5 cellular contexts compared by ENCODE assay signal in genomic region chr20:51738261-51738660, GRCh38. TPM values are rescaled to one million over a fixed set of nuclear protein-coding genes. Genes with fewer than 3 reads are reported as not detected.
DNase-seq lines count a peak whose midpoint lies in the region; ATAC-seq, FAIRE-seq and TF ChIP-seq lines count a peak whose summit lies in the region.
"Not testable (repeated sequence)": the region's sequence is repeated elsewhere in the genome, so short reads cannot be mapped to it uniquely, and the experiment has no call there.

No MANE protein-coding gene starts in this region.

- POLR2A ChIA-PET in Caco-2 (lab: Charles Lee): interaction anchor here (0.6 kb wide), 1 partner anchor 740 kb away, joined by 4 read pairs; no protein-coding TSS in a partner anchor
- POLR2A ChIA-PET in MCF 10A (lab: Yijun Ruan, JAX); HepG2 (lab: Yijun Ruan, JAX): not testable (repeated sequence)

- H3K4me3 Mint-ChIP-seq in Caco-2 (ENCODE audit: unreplicated experiment); H9; MCF 10A (ENCODE audit: unreplicated experiment): not testable (repeated sequence)

- not testable (repeated sequence) for H3K36me3 ChIP-seq in Caco-2 (ENCODE audit: control insufficient read depth, insufficient read depth, low read length); HepG2 (replicated peaks in 1 of 2; ENCODE audit: control insufficient read depth in 1 of 2, insufficient read depth in 2 of 2, low read length in 2 of 2)

- BruUV-seq in Caco-2 (replicated peaks; lab: Mats Ljungman, UMichigan); MCF 10A (replicated peaks; lab: Mats Ljungman, UMichigan); HepG2 (replicated peaks; lab: Mats Ljungman, UMichigan): not testable (repeated sequence)

- in situ Hi-C loops in HepG2 (cut with HindIII; ENCODE audit: extremely low pct_ligation_motif_present, low pct_unique_long_range_greater_than_20kb): not testable (repeated sequence)

- H3K9ac ChIP-seq in H9 (ENCODE audit: extremely low read depth, insufficient read length, low read length); HepG2 (ENCODE audit: insufficient read depth, low read depth, low read length): not testable (repeated sequence)

- H3K4ac ChIP-seq in H9 (ENCODE audit: low read depth, low read length): not testable (repeated sequence)

- not testable (repeated sequence) for H3K56ac ChIP-seq in H9 (ENCODE audit: insufficient read length, low read depth, low read length)

- H3K27ac ChIP-seq in H9 (ENCODE audit: insufficient read length, low read depth, low read length); HepG2 (ENCODE audit: extremely low read length, insufficient read depth, low read length): not testable (repeated sequence)

- H3K23me2 ChIP-seq in H9 (ENCODE audit: insufficient read length, low read depth, low read length, poor library complexity, severe bottlenecking): not testable (repeated sequence)

- peak; percentile 43 for ATAC-seq in esophagus mucosa
- not testable (repeated sequence) for ATAC-seq in HepG2

- H2BK20ac ChIP-seq in H9 (ENCODE audit: low read depth, low read length, poor library complexity, severe bottlenecking): not testable (repeated sequence)

- H2AFZ ChIP-seq in H9 (ENCODE audit: low read length); HepG2 (ENCODE audit: low read length): not testable (repeated sequence)

- H4K20me1 ChIP-seq in H9 (ENCODE audit: control insufficient read depth, insufficient read depth, insufficient read length); HepG2 (ENCODE audit: insufficient read depth, low read length): not testable (repeated sequence)

- DNase-seq in Caco-2; H9; HepG2 (ENCODE audit: low spot score): not testable (repeated sequence)
- peak; percentile 21 for DNase-seq in MCF 10A (ENCODE audit: unreplicated experiment)

- not testable (repeated sequence) for H3K79me2 ChIP-seq in H9 (ENCODE audit: insufficient read depth, low read length)
- peaks cover 15% of the 10 kb centered on the region for H3K79me2 ChIP-seq in HepG2 (ENCODE audit: insufficient read depth, low read length)

- not testable (repeated sequence) for TF ChIP-seq EP300 in HepG2 (IDR thresholded peaks at IDR 0.05; ENCODE audit: low read depth in 2 of 2, low read length in 2 of 2); HepG2 (CRISPR knock-in tag; IDR thresholded peaks at IDR 0.05; ENCODE audit: borderline replicate concordance)

- not testable (repeated sequence) for H3T11ph ChIP-seq in H9 (ENCODE audit: low read length)

- H4K5ac ChIP-seq in H9 (ENCODE audit: insufficient read length, low read depth, low read length): not testable (repeated sequence)

- H3K23ac ChIP-seq in H9 (ENCODE audit: insufficient read length, low read depth, low read length): not testable (repeated sequence)

- FAIRE-seq in HepG2 (lab: Jason Lieb, UNC): not testable (repeated sequence)

- H3K4me1 ChIP-seq in Caco-2 (peaks cover 34% of the 10 kb centered on the region), HepG2 (ENCODE audit: insufficient read depth, low read length) (peaks cover 83% of the 10 kb centered on the region)
- H3K4me1 ChIP-seq in H9 (ENCODE audit: insufficient read depth, low read length): not testable (repeated sequence)

- H3K79me1 ChIP-seq in H9 (ENCODE audit: insufficient read depth, low read depth, low read length, poor library complexity, severe bottlenecking): not testable (repeated sequence)

- not testable (repeated sequence) for H2AK5ac ChIP-seq in H9 (ENCODE audit: insufficient read length, low read length)

- H3K18ac ChIP-seq in H9 (ENCODE audit: insufficient read length, low read depth, low read length): not testable (repeated sequence)

- H3K27ac Mint-ChIP-seq in Caco-2 (ENCODE audit: unreplicated experiment) (peak overlapping the region; percentile 13), H9 (peak overlapping the region in 2 of 3 experiments; percentile 52 to 82; a peak in 1 of 7 replicates)
- not testable (repeated sequence) for H3K27ac Mint-ChIP-seq in MCF 10A (ENCODE audit: low read depth, unreplicated experiment)

- not testable (repeated sequence) for TF ChIP-seq RAD21 in HepG2 (CRISPR knock-in tag; IDR thresholded peaks at IDR 0.05)

- H2BK15ac ChIP-seq in H9 (ENCODE audit: low read depth, low read length): not testable (repeated sequence)

- not testable (repeated sequence) for H3K27me3 Mint-ChIP-seq in Caco-2 (ENCODE audit: insufficient read depth, unreplicated experiment); H9 (ENCODE audit: low read depth); MCF 10A (ENCODE audit: insufficient read depth, unreplicated experiment)

- not testable (repeated sequence) for H4K91ac ChIP-seq in H9 (ENCODE audit: insufficient read length, low read depth, low read length)

- not testable (repeated sequence) for H3K9me3 Mint-ChIP-seq in Caco-2 (ENCODE audit: unreplicated experiment); H9; MCF 10A (ENCODE audit: unreplicated experiment)

- WGBS in H9 (ENCODE audit: extremely low coverage, insufficient read length, low lambda C conversion rate): no CpG with 5 or more reads among the region's 15 CpGs
- WGBS in HepG2 (ENCODE audit: low lambda C conversion rate): 92% methylated on average over 15 of the region's 15 CpGs

- not testable (repeated sequence) for H2BK12ac ChIP-seq in H9 (ENCODE audit: insufficient read length, low read depth, low read length)

- H3K14ac ChIP-seq in H9 (ENCODE audit: insufficient read depth, low read length): not testable (repeated sequence)

- not testable (repeated sequence) for H3K27me3 ChIP-seq in Caco-2 (replicated peaks; ENCODE audit: control insufficient read depth, insufficient read depth, low read length); H9 (ENCODE audit: insufficient read depth, low read length); HepG2 (ENCODE audit: control insufficient read depth in 1 of 2, insufficient read depth in 2 of 2, low read length in 2 of 2)

- intact Hi-C loops in Caco-2 (cut with micrococcal nuclease; ENCODE audit: unreplicated experiment); MCF 10A (cut with micrococcal nuclease); HepG2 (cut with micrococcal nuclease; ENCODE audit: unreplicated experiment): not testable (repeated sequence)

- H4K8ac ChIP-seq in H9 (replicated peaks; ENCODE audit: insufficient read length, low read depth, low read length): not testable (repeated sequence)

- H2BK5ac ChIP-seq in H9 (ENCODE audit: insufficient read length, low read length): not testable (repeated sequence)

- TF ChIP-seq CTCF in Caco-2 (IDR thresholded peaks at IDR 0.05; ENCODE audit: insufficient read depth in 1 of 2, low read depth in 1 of 2, low read length in 1 of 2, severe bottlenecking in 1 of 2, unreplicated experiment in 1 of 2); H9 (conservative IDR thresholded peaks at IDR 0.05); MCF 10A (IDR thresholded peaks at IDR 0.05; ENCODE audit: unreplicated experiment); HepG2 (CRISPR knock-in tag; IDR thresholded peaks at IDR 0.05): not testable (repeated sequence)

- CTCF ChIA-PET in Caco-2 (lab: Charles Lee); HepG2 (lab: Yijun Ruan, JAX; ENCODE audit: low intra/inter-chr PET ratio, low total read pairs): not testable (repeated sequence)
- CTCF ChIA-PET in MCF 10A (lab: Yijun Ruan, JAX): interaction anchor here (0.6 kb wide), 1 partner anchor 30 kb away, joined by 6 read pairs; no protein-coding TSS in a partner anchor

- H3K4me2 ChIP-seq in H9 (ENCODE audit: insufficient read depth, insufficient read length, low read length); HepG2 (ENCODE audit: low read depth, low read length): not testable (repeated sequence)

- not testable (repeated sequence) for H2BK120ac ChIP-seq in H9 (ENCODE audit: low read depth, low read length, poor library complexity, severe bottlenecking)

- TF ChIP-seq POLR2A in HepG2 (IDR thresholded peaks at IDR 0.05; ENCODE audit: insufficient read depth in 1 of 2, low read depth in 2 of 2, low read length in 2 of 2): not testable (repeated sequence)

- H3K4me1 Mint-ChIP-seq in Caco-2 (ENCODE audit: low read depth, unreplicated experiment) (peaks cover 63% of the 10 kb centered on the region), H9 (peaks cover 10 to 13% of the 10 kb centered on the region in 2 experiments; a peak in 3 of 4 replicates), MCF 10A (ENCODE audit: insufficient read depth, unreplicated experiment) (peaks cover 12% of the 10 kb centered on the region)

- H3K4me3 ChIP-seq in Caco-2 (ENCODE audit: low read depth, low read length); HepG2 (replicated peaks in 1 of 3; ENCODE audit: insufficient read depth in 1 of 3, low read depth in 2 of 3, low read length in 3 of 3): not testable (repeated sequence)

- H3K36me3 Mint-ChIP-seq in Caco-2 (ENCODE audit: insufficient read depth, unreplicated experiment); H9 (ENCODE audit: insufficient read depth in 1 of 3, low read depth in 3 of 3); MCF 10A (ENCODE audit: insufficient read depth, unreplicated experiment): not testable (repeated sequence)

- not testable (repeated sequence) for H3K9me3 ChIP-seq in Caco-2; H9 (ENCODE audit: control insufficient read depth, low read depth, low read length); HepG2 (ENCODE audit: low read length)

RNA-seq across cellular contexts. Expression of gene ATP9A, which starts 29.9 kb away (rescaled TPM):
- total RNA-seq in Caco-2 (2022) (102 and 104 TPM in 2 replicates), H9 (2021) (11.5 and 12.1 TPM in 2 replicates), MCF 10A (2022) (7.3 and 16.4 TPM in 2 replicates), esophagus mucosa (29.3 TPM), HepG2 (2016; rRNA removed; fragmentation: Illumina TruSeq; extraction: Trizol) (11.0 and 11.8 TPM in 2 replicates)
- total RNA-seq in HepG2 (2016; cell fraction: cytosol; rRNA removed; fragmentation: Illumina TruSeq; extraction: Trizol; ENCODE audit: low read depth): 2.4 and 3.0 TPM in 2 replicates
- total RNA-seq in HepG2 (2016; cell fraction: insoluble cytoplasmic fraction; rRNA removed; fragmentation: Illumina TruSeq; extraction: Trizol): 10.1 and 11.8 TPM in 2 replicates
- 5.1 and 5.8 TPM in 2 replicates for total RNA-seq in HepG2 (2016; cell fraction: membrane; rRNA removed; fragmentation: Illumina TruSeq; extraction: Trizol)
- total RNA-seq in HepG2 (2016; cell fraction: nucleus; rRNA removed; fragmentation: Illumina TruSeq; extraction: Trizol): 13.2 and 14.5 TPM in 2 replicates
- polyA plus RNA-seq in HepG2 (2011; rRNA removed): 18.5 and 19.2 TPM in 2 replicates
- 13.2 and 14.1 TPM in 2 replicates for polyA plus RNA-seq in HepG2 (2011; cell fraction: cytosol; rRNA removed)
- 31.8 and 35.3 TPM in 2 replicates for polyA plus RNA-seq in HepG2 (2011; cell fraction: nucleus; rRNA removed)
- 23.4 and 25.1 TPM in 2 replicates for polyA plus RNA-seq in HepG2 (2012)
- 0.52 and 0.55 TPM in 2 replicates for polyA plus RNA-seq in HepG2 (2016; cell fraction: cytosol; fragmentation: Illumina TruSeq; extraction: Trizol; ENCODE audit: low read depth)
- 6.8 and 7.8 TPM in 2 replicates for polyA plus RNA-seq in HepG2 (2016; cell fraction: insoluble cytoplasmic fraction; fragmentation: Illumina TruSeq; extraction: Trizol; ENCODE audit: low read depth)
- polyA plus RNA-seq in HepG2 (2016; cell fraction: membrane; fragmentation: Illumina TruSeq; extraction: Trizol; ENCODE audit: low read depth): 2.0 and 2.2 TPM in 2 replicates
- 14.8 and 15.7 TPM in 2 replicates for polyA plus RNA-seq in HepG2 (2016; cell fraction: nucleus; fragmentation: Illumina TruSeq; extraction: Trizol; ENCODE audit: insufficient read depth, low read depth)
- 30.7 and 75.7 TPM in 2 replicates for polyA minus RNA-seq in HepG2 (2011; rRNA and poly(A)+ RNA removed; ENCODE audit: low replicate concordance)
- 25.1 and 28.6 TPM in 2 replicates for polyA minus RNA-seq in HepG2 (2011; cell fraction: cytosol; rRNA and poly(A)+ RNA removed)
- polyA minus RNA-seq in HepG2 (2011; cell fraction: nucleus; rRNA and poly(A)+ RNA removed): 37.2 and 39.9 TPM in 2 replicates
